Comparison of ENCODE assay signal across 16 cellular contexts in genomic region chr5:73644385-73644963, GRCh38. TPM values are rescaled to one million over a fixed set of nuclear protein-coding genes. Genes with fewer than 3 reads are reported as not detected.
"Had no signal": no experiment of that assay in that cellular context is flagged by ENCODE, and none has a peak within 500 bp of the region (broad histone marks: within the 10 kb centered on the region; RNA-seq: fewer than 3 reads in every experiment).

No MANE protein-coding gene starts in this region.

- H3K4me3 ChIP-seq: left ventricle myocardium inferior, psoas muscle, right lobe of liver had no signal

- FAIRE-seq: bronchial epithelial cell had no signal

- H3K36me3 ChIP-seq: left ventricle myocardium inferior, right lobe of liver had no signal

- H3K27ac ChIP-seq: left ventricle myocardium inferior, psoas muscle, right lobe of liver had no signal

- H3K27me3 ChIP-seq: right lobe of liver had no signal

- ATAC-seq: activated CD4-positive, alpha-beta T cell treated with anti-CD3 and anti-CD28 coated beads for 36 hours; activated T-cell treated with anti-CD3 and anti-CD28 coated beads, Interleukin-2, amount 50 U/mL, for 72 hours; esophagus mucosa; psoas muscle; stimulated activated effector memory CD8-positive, alpha-beta T cell treated with anti-CD3 and anti-CD28 coated beads, Interleukin-12 subunit alpha, Interleukin-12 subunit beta, amount 100 ng/mL, for 72 hours had no signal

- H3K9me3 ChIP-seq: left ventricle myocardium inferior, psoas muscle, right lobe of liver had no signal

- DNase-seq: activated CD4-positive, alpha-beta memory T cell treated with anti-CD3 and anti-CD28 coated beads, Interleukin-2, amount 10 ng/mL, durations not matched to agents 7 days and 5 days; activated CD4-positive, alpha-beta T cell treated with anti-CD3 and anti-CD28 coated beads for 36 hours; activated gamma-delta T cell treated with Interleukin-2 at 50 U/mL for 16 hours; activated naive CD8-positive, alpha-beta T cell treated with anti-CD3 and anti-CD28 coated beads for 36 hours; activated T-cell treated with anti-CD3 and anti-CD28 coated beads, Interleukin-2, amount 50 U/mL, for 72 hours; anterior cingulate cortex; islet precursor cell; left ventricle myocardium inferior; mesenchymal stem cell; psoas muscle; right lobe of liver; substantia nigra; trophoblast cell had no signal

- H3K4me1 ChIP-seq: left ventricle myocardium inferior, psoas muscle had no signal

RNA-seq across cellular contexts. Expression of gene ARHGEF28, which starts 18.5 kb away (rescaled TPM):
- total RNA-seq: activated CD4-positive, alpha-beta memory T cell treated with anti-CD3 and anti-CD28 coated beads, Interleukin-2, amount 10 ng/mL, durations not matched to agents 7 days and 5 days; activated naive CD8-positive, alpha-beta T cell treated with anti-CD3 and anti-CD28 coated beads for 36 hours had no signal
